Comparison of ENCODE assay signal across 8 cellular contexts in the genomic region with DNA sequence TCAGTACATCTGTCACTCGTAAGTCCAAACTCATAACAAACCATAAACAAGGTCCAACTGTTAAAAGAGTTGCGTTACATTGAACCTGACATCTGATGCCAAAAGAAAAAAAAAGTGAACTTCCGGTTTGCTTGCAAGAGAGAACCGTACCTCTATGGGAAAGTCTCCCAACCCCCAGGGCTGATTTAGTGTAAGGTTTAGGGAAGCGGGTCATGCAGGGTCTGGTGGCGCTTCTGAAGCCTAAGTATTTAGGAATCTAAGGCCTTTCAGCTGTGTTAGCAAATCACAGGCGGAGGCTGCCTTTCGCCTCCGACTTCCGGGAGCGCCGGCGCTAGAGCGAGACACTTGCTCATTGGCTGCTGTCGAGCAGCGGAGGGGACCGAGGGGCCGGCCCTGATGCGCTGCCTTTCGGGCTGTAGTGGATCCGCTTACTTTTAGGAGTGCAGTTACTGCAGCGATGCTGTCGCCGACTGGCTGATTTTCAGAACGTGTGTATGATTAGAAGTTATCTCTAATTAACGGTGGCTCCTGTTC. TPM values are rescaled to one million over a fixed set of nuclear protein-coding genes. Genes with fewer than 3 reads are reported as not detected.
DNase-seq lines count a peak whose midpoint lies in the region; ATAC-seq and TF ChIP-seq lines count a peak whose summit lies in the region.

No MANE protein-coding gene starts in this region.

- peak overlapping the region; percentile 52 for H3K4me3 ChIP-seq in WERI-Rb-1 (ENCODE audit: low read depth, low read length)
- peak overlapping the region; percentile 20 to 35 (median 26) for H3K4me3 ChIP-seq in mammary epithelial cell (replicated peaks in 1 of 3; ENCODE audit: insufficient read depth in 1 of 3, low read depth in 2 of 3, low read length in 3 of 3)
- H3K4me3 ChIP-seq in skin epidermis, result peak overlapping the region; percentile 15 to 48 (median 25)

- H3K36me3 ChIP-seq in WERI-Rb-1 (no peaks in the 10 kb centered on the region), mammary epithelial cell (ENCODE audit: insufficient read depth, low read length) (no peaks in the 10 kb centered on the region)

- dilution Hi-C loops in mammary epithelial cell (cut with HindIII; ENCODE audit: low sequenced_read_pairs), result no loop called here

- 3% methylated on average over 25 of the region's 26 CpGs for WGBS in mammary epithelial cell (ENCODE audit: low coverage, missing lambda C conversion rate)

- TF ChIP-seq CTCF in WERI-Rb-1 (IDR thresholded peaks at IDR 0.05; ENCODE audit: low read depth, low read length) (no peak), mammary epithelial cell (conservative IDR thresholded peaks at IDR 0.05 in 1 of 2, IDR thresholded peaks at IDR 0.05 in 1 of 2; ENCODE audit: extremely low read depth in 1 of 2, insufficient read depth in 1 of 2, low read depth in 1 of 2, low read length in 2 of 2) (no peak)

- H3K4me2 ChIP-seq in mammary epithelial cell (ENCODE audit: insufficient read depth, low read depth, low read length), result peak overlapping the region; percentile 67

- intact Hi-C loops in mammary epithelial cell (cut with micrococcal nuclease), result loop anchor here (2.0 kb wide), 1 partner anchor 84 kb away; a partner anchor contains a TSS

- H3K27ac ChIP-seq in WERI-Rb-1, result peak overlapping the region; percentile 58
- H3K27ac ChIP-seq in mammary epithelial cell (ENCODE audit: insufficient read depth, low read depth, low read length), result peak overlapping the region; percentile 20
- peak overlapping the region in 20 of 21 experiments; percentile 44 to 90 (median 80) for H3K27ac ChIP-seq in skin epidermis

- CTCF ChIA-PET in mammary epithelial cell (lab: Charles Lee; ENCODE audit: low non-redundant PET), result interaction anchor here (1.1 kb wide), 1 partner anchor 300 kb away, joined by 8 read pairs; no protein-coding TSS in a partner anchor

- peaks cover 7% of the 10 kb centered on the region for H3K4me1 ChIP-seq in mammary epithelial cell (ENCODE audit: insufficient read depth, low read length)

- H2AFZ ChIP-seq in mammary epithelial cell (ENCODE audit: low read depth, low read length), result peak overlapping the region; percentile 91

- no TSS peak for BruUV-seq in mammary epithelial cell (replicated peaks; lab: Mats Ljungman, UMichigan)

- peak; percentile 96 for ATAC-seq in GM18873 (IDR thresholded peaks at IDR 0.05; ENCODE audit: low FRiP score, unreplicated experiment)
- ATAC-seq in HG03108 (IDR thresholded peaks at IDR 0.05; ENCODE audit: unreplicated experiment), result peak; percentile 99

- no peaks in the 10 kb centered on the region for H4K20me1 ChIP-seq in mammary epithelial cell (ENCODE audit: insufficient read depth, low read length)

- DNase-seq in ACHN (peak; percentile 84), NCI-H2196 treated with DMSO at 0.1 percent for 48 hours (lab: John Stamatoyannopoulos, UW; ENCODE audit: unreplicated experiment) (peak; percentile 89), WERI-Rb-1 (peak; percentile 93), mammary epithelial cell (peak; percentile 78), iPS-NIHi11 (ENCODE audit: low spot score) (peak; percentile 96)

- H3K79me2 ChIP-seq in mammary epithelial cell (ENCODE audit: insufficient read depth, low read length), result no peaks in the 10 kb centered on the region

- H3K9me3 ChIP-seq in WERI-Rb-1 (ENCODE audit: severe bottlenecking) (peaks cover 6% of the 10 kb centered on the region), mammary epithelial cell (replicated peaks; ENCODE audit: insufficient read depth, low read length) (no peaks in the 10 kb centered on the region)

- no peaks in the 10 kb centered on the region for H3K27me3 ChIP-seq in WERI-Rb-1 (ENCODE audit: insufficient read depth, low read depth, severe bottlenecking)
- no peaks in the 10 kb centered on the region for H3K27me3 ChIP-seq in mammary epithelial cell (ENCODE audit: insufficient read depth, low read length)

- H3K9ac ChIP-seq in mammary epithelial cell (ENCODE audit: insufficient read depth, low read length), result no peak overlapping the region

- in situ Hi-C loops in ACHN (cut with HindIII; ENCODE audit: low pct_ligation_motif_present, low pct_unique_long_range_greater_than_20kb, low sequenced_read_pairs) (no loop called here), mammary epithelial cell (cut with MboI; ENCODE audit: low sequenced_read_pairs in 2 of 2) (loop anchor here in 1 of 2 donors (25.0 kb wide), 1 partner anchor 512 kb away; no protein-coding TSS in a partner anchor)

RNA-seq across cellular contexts. Expression of a gene that starts 12.0 kb away (rescaled TPM):
- 10 to 100 TPM; 29.0 to 77.2 TPM for total RNA-seq in mammary epithelial cell
- 26.8 TPM for polyA plus RNA-seq in mammary epithelial cell
- polyA minus RNA-seq in mammary epithelial cell, result 71.6 TPM

RNA-seq across cellular contexts. Expression of a gene that starts 55.9 kb away (rescaled TPM):
- 10 to 100 TPM; 60.4 to 93.7 TPM for total RNA-seq in mammary epithelial cell
- polyA plus RNA-seq in mammary epithelial cell, result 33.2 TPM
- polyA minus RNA-seq in mammary epithelial cell, result 145 TPM

Comparison
In these comparisons a context has a peak if more than half of its experiments do, and no peak if none do; other contexts are left out.
1. Peak in every context shown above with its lines: DNase-seq, ATAC-seq, H3K4me3 ChIP-seq and H3K27ac ChIP-seq.
2. H3K27ac ChIP-seq: peak in every context shown above with its lines; median percentile 80 in skin epidermis; 58 in WERI-Rb-1; 20 in mammary epithelial cell.